Comparison of ENCODE assay signal across 12 cellular contexts in genomic region chr1:154629160-154630073, GRCh38. TPM values are rescaled to one million over a fixed set of nuclear protein-coding genes. Genes with fewer than 3 reads are reported as not detected.
A peak's percentile ranks its signal among the peaks of the same experiment; 100 is the strongest.
DNase-seq lines count a peak whose midpoint lies in the region; ATAC-seq, FAIRE-seq and TF ChIP-seq lines count a peak whose summit lies in the region.
"Had no signal": no experiment of that assay in that cellular context is flagged by ENCODE, and none has a peak within 500 bp of the region (broad histone marks: within the 10 kb centered on the region; RNA-seq: fewer than 3 reads in every experiment).

No MANE protein-coding gene starts in this region.

- in situ Hi-C loops in IMR-90 (cut with MboI; ENCODE audit: low sequenced_read_pairs): no loop called here

- H2AFZ ChIP-seq in IMR-90 (replicated peaks; ENCODE audit: low read length, poor library complexity) (no peak overlapping the region), keratinocyte (ENCODE audit: control insufficient read depth, low read length) (peak overlapping the region; percentile 28)

- WGBS in IMR-90 (ENCODE audit: extremely low coverage in 2 of 2, insufficient read length in 1 of 2), 2 experiments: 94% methylated on average over 1 of the region's 2 CpGs; no CpG with 5 or more reads in 1 of the 2 experiments
- 41 to 86% (median 46%) methylated on average over 1 to 2 of the region's 2 CpGs for WGBS in heart left ventricle, 4 donors

- peaks cover 7% of the 10 kb centered on the region for H3K9me3 ChIP-seq in CD4-positive, alpha-beta T cell (ENCODE audit: control insufficient read depth, low read length)
- H3K9me3 ChIP-seq in IMR-90 (ENCODE audit: control insufficient read depth, insufficient read depth, low read length) (no peaks in the 10 kb centered on the region), keratinocyte (ENCODE audit: control insufficient read depth, low read depth, low read length) (no peaks in the 10 kb centered on the region), heart left ventricle (peaks cover 0 to 14% (median 3%) of the 10 kb centered on the region in 12 donors)
- H3K9me3 ChIP-seq: esophagus squamous epithelium had no signal

- H2AK9ac ChIP-seq in IMR-90 (replicated peaks; ENCODE audit: low read depth, low read length, poor library complexity): no peak overlapping the region

- peaks cover 13% of the 10 kb centered on the region for H3K27me3 Mint-ChIP-seq in CD4-positive, alpha-beta T cell
- peaks cover 6% of the 10 kb centered on the region for H3K27me3 Mint-ChIP-seq in activated T-helper 17 cell treated with anti-CD3 and anti-CD28 coated beads, Interleukin-2, amount 50 U/mL, for 72 hours

- no peak overlapping the region for H3K14ac ChIP-seq in IMR-90 (replicated peaks; ENCODE audit: low read depth, low read length)

- H3K9me1 ChIP-seq in IMR-90 (ENCODE audit: insufficient read depth, low read length) (no peaks in the 10 kb centered on the region), keratinocyte (ENCODE audit: control insufficient read depth, extremely low read depth, insufficient read depth, low read length) (no peaks in the 10 kb centered on the region)

- H3K79me2 ChIP-seq in keratinocyte (ENCODE audit: control insufficient read depth, insufficient read depth, low read length): peaks cover 32% of the 10 kb centered on the region

- no peak overlapping the region for H2AK5ac ChIP-seq in IMR-90 (ENCODE audit: low read depth, low read length)

- H2BK20ac ChIP-seq in IMR-90 (ENCODE audit: low read depth, low read length): no peak overlapping the region

- H3K27me3 ChIP-seq in CD4-positive, alpha-beta T cell (ENCODE audit: control insufficient read depth, insufficient read depth, low read length): no peaks in the 10 kb centered on the region
- H3K27me3 ChIP-seq in IMR-90 (ENCODE audit: control insufficient read depth, insufficient read depth, low read length) (peaks cover 8% of the 10 kb centered on the region; the same call in 1 of the 2 replicates), keratinocyte (ENCODE audit: control insufficient read depth, extremely low read depth, insufficient read depth, low read length) (no peaks in the 10 kb centered on the region), heart left ventricle (peaks cover 0 to 3% (median 0%) of the 10 kb centered on the region in 9 donors)
- H3K27me3 ChIP-seq: BLaER1 had no signal

- TF ChIP-seq POLR2A in IMR-90 (IDR thresholded peaks at IDR 0.05; ENCODE audit: low read depth, low read length): no peak
- TF ChIP-seq POLR2A in heart left ventricle (IDR thresholded peaks at IDR 0.05): no peak

- no peak overlapping the region for H3K23ac ChIP-seq in IMR-90 (ENCODE audit: low read depth, low read length)

- intact Hi-C loops in CD4-positive, alpha-beta T cell (cut with DNase I, micrococcal nuclease): loop anchor here in 1 of 2 experiments (5.0 kb wide), 1 partner anchor 72 kb away; the partner anchor contains the start of gene UBE2Q1
- intact Hi-C loops in IMR-90 (cut with micrococcal nuclease): no loop called here
- intact Hi-C loops in heart left ventricle (cut with DNase I): no loop called here

- H3K9me3 Mint-ChIP-seq in CD4-positive, alpha-beta T cell: peaks cover 4% of the 10 kb centered on the region
- peaks cover 10% of the 10 kb centered on the region for H3K9me3 Mint-ChIP-seq in activated T-helper 17 cell treated with anti-CD3 and anti-CD28 coated beads, Interleukin-2, amount 50 U/mL, for 72 hours

- peaks cover 41% of the 10 kb centered on the region for H3K36me3 Mint-ChIP-seq in CD4-positive, alpha-beta T cell (ENCODE audit: low read depth)
- peaks cover 37% of the 10 kb centered on the region for H3K36me3 Mint-ChIP-seq in activated T-helper 17 cell treated with anti-CD3 and anti-CD28 coated beads, Interleukin-2, amount 50 U/mL, for 72 hours (ENCODE audit: low read depth)

- POLR2A ChIA-PET in CD4-positive, alpha-beta T cell (lab: Charles Lee): interaction anchor here (0.9 to 4.4 kb wide), 3 partner anchors 20 to 312 kb away, joined by 3 to 53 read pairs (median 3); partner anchors contain the start of gene ADAR
- POLR2A ChIA-PET in IMR-90 (lab: Charles Lee; ENCODE audit: unreplicated experiment): no interaction called here

- H3K4me1 Mint-ChIP-seq in CD4-positive, alpha-beta T cell (ENCODE audit: low read depth): peaks cover 29% of the 10 kb centered on the region
- H3K4me1 Mint-ChIP-seq in activated T-helper 17 cell treated with anti-CD3 and anti-CD28 coated beads, Interleukin-2, amount 50 U/mL, for 72 hours: peaks cover 18% of the 10 kb centered on the region

- H3K9ac ChIP-seq in IMR-90 (ENCODE audit: low read depth, low read length): no peak overlapping the region
- H3K9ac ChIP-seq in keratinocyte (ENCODE audit: control insufficient read depth, extremely low read depth, insufficient read depth, low read length): no peak overlapping the region
- H3K9ac ChIP-seq: BLaER1 had no signal

- H3K79me1 ChIP-seq in IMR-90 (ENCODE audit: low read depth in 1 of 2, low read length in 2 of 2): peaks cover 5 to 26% of the 10 kb centered on the region in 2 experiments; a peak in 3 of 4 replicates

- H3K27ac ChIP-seq in CD4-positive, alpha-beta T cell (ENCODE audit: low read depth, low read length): no peak overlapping the region
- H3K27ac ChIP-seq in IMR-90 (ENCODE audit: insufficient read depth, low read length) (no peak overlapping the region), keratinocyte (ENCODE audit: control insufficient read depth, insufficient read depth, low read length) (no peak overlapping the region), heart left ventricle (no peak overlapping the region)
- H3K27ac ChIP-seq: BLaER1 had no signal

- no peak for TF ChIP-seq CTCF in CD4-positive, alpha-beta T cell (IDR thresholded peaks at IDR 0.05)
- no peak for TF ChIP-seq CTCF in IMR-90 (conservative IDR thresholded peaks at IDR 0.05; ENCODE audit: low read depth, low read length)
- no peak for TF ChIP-seq CTCF in keratinocyte (optimal IDR thresholded peaks at IDR 0.05 in 1 of 3, IDR thresholded peaks at IDR 0.05 in 1 of 3, conservative IDR thresholded peaks at IDR 0.05 in 1 of 3; ENCODE audit: extremely low read depth in 1 of 3, insufficient read depth in 2 of 3, low read length in 3 of 3)
- TF ChIP-seq CTCF in heart left ventricle (IDR thresholded peaks at IDR 0.05): no peak

- no peak overlapping the region for H2BK5ac ChIP-seq in IMR-90 (ENCODE audit: low read depth, low read length, poor library complexity, severe bottlenecking)

- TF ChIP-seq RAD21 in IMR-90 (IDR thresholded peaks at IDR 0.05; ENCODE audit: low read length): no peak

- H4K20me1 ChIP-seq in IMR-90 (ENCODE audit: insufficient read depth, low read length) (peaks cover 19% of the 10 kb centered on the region), keratinocyte (ENCODE audit: control insufficient read depth, extremely low read depth, insufficient read depth, low read length) (no peaks in the 10 kb centered on the region)

- peak overlapping the region; percentile 95 for H3K4me3 Mint-ChIP-seq in CD4-positive, alpha-beta T cell
- peak overlapping the region; percentile 90 for H3K4me3 Mint-ChIP-seq in activated T-helper 17 cell treated with anti-CD3 and anti-CD28 coated beads, Interleukin-2, amount 50 U/mL, for 72 hours

- dilution Hi-C loops in IMR-90 (cut with HindIII; ENCODE audit: low sequenced_read_pairs, unreplicated experiment): no loop called here
- dilution Hi-C loops in keratinocyte (cut with MboI; ENCODE audit: extremely low pct_ligation_motif_present, low sequenced_read_pairs): no loop called here

- H3K4me2 ChIP-seq in IMR-90 (ENCODE audit: low read depth, low read length) (0 out of 2 replicates have a peak overlapping the region, but pooled peaks have one; percentile 12), keratinocyte (ENCODE audit: control insufficient read depth, extremely low read depth, insufficient read depth, low read depth, low read length) (no peak overlapping the region)

- CTCF ChIA-PET in CD4-positive, alpha-beta T cell (lab: Charles Lee): interaction anchor here (2.2 kb wide), 1 partner anchor 20 kb away, joined by 7 read pairs; no protein-coding TSS in a partner anchor
- CTCF ChIA-PET in IMR-90 (lab: Yijun Ruan, JAX): no interaction called here

- H3K4ac ChIP-seq in IMR-90 (ENCODE audit: low read depth, low read length): no peak overlapping the region

- DNase-seq in CD4-positive, alpha-beta T cell: no peak
- DNase-seq in IMR-90: peak; percentile 65
- DNase-seq in keratinocyte (ENCODE audit: low read depth, low spot score): no peak
- no peak for DNase-seq in heart left ventricle
- no peak for DNase-seq in NCI-H128 (lab: John Stamatoyannopoulos, UW; ENCODE audit: unreplicated experiment)
- DNase-seq: activated CD8-positive, alpha-beta memory T cell treated with anti-CD3 and anti-CD28 coated beads, Interleukin-2, amount 50 U/mL, for 4 hours; esophagus squamous epithelium; NCI-H146 had no signal

- H3K36me3 ChIP-seq in IMR-90 (ENCODE audit: control insufficient read depth, insufficient read depth, low read length): no peaks in the 10 kb centered on the region
- H3K36me3 ChIP-seq in keratinocyte (ENCODE audit: control insufficient read depth in 2 of 2, extremely low read depth in 1 of 2, insufficient read depth in 2 of 2, low read length in 2 of 2): no peaks in the 10 kb centered on the region
- H3K36me3 ChIP-seq in heart left ventricle: peaks cover 0 to 6% (median 0%) of the 10 kb centered on the region in 9 donors

- H3K4me3 ChIP-seq in IMR-90 (ENCODE audit: insufficient read depth, low read depth, low read length) (no peak overlapping the region), keratinocyte (ENCODE audit: control insufficient read depth in 2 of 3, extremely low read depth in 1 of 3, insufficient read depth in 2 of 3, low read depth in 1 of 3, low read length in 3 of 3) (no peak overlapping the region), heart left ventricle (no peak overlapping the region)
- H3K4me3 ChIP-seq: BLaER1, esophagus squamous epithelium had no signal

- no peak overlapping the region for H2BK120ac ChIP-seq in IMR-90 (ENCODE audit: low read depth, low read length)

- H3K4me1 ChIP-seq in IMR-90 (ENCODE audit: control insufficient read depth, insufficient read depth, low read length) (peaks cover 4% of the 10 kb centered on the region; the same call in 1 of the 2 replicates), keratinocyte (ENCODE audit: control insufficient read depth, extremely low read depth, insufficient read depth, low read length) (peaks cover 12% of the 10 kb centered on the region), heart left ventricle (peaks cover 0 to 29% (median 16%) of the 10 kb centered on the region in 12 donors)

- H4K8ac ChIP-seq in IMR-90 (ENCODE audit: low read depth in 2 of 2, low read length in 2 of 2): peak overlapping the region in 1 of 2 experiments; percentile 19; a peak in 1 of 4 replicates

- no peak overlapping the region for H4K5ac ChIP-seq in IMR-90 (ENCODE audit: low read depth, low read length)

- FAIRE-seq in keratinocyte (lab: Jason Lieb, UNC): no peak

- H3K18ac ChIP-seq in IMR-90 (ENCODE audit: low read depth, low read length): no peak overlapping the region

- no peak for ATAC-seq in CD4-positive, alpha-beta T cell (ENCODE audit: poor library complexity)
- ATAC-seq in IMR-90 (ENCODE audit: low read depth) (no peak), heart left ventricle (no peak), GM19023 (IDR thresholded peaks at IDR 0.05; ENCODE audit: unreplicated experiment) (no peak), GM18909 (IDR thresholded peaks at IDR 0.05; ENCODE audit: poor library complexity, unreplicated experiment) (no peak)
- no peak for ATAC-seq in activated T-helper 17 cell treated with anti-CD3 and anti-CD28 coated beads, Interleukin-2, amount 50 U/mL, for 72 hours (replicated peaks)

- no TSS peak for BruUV-seq in IMR-90 (replicated peaks; lab: Mats Ljungman, UMichigan)

- no peak overlapping the region for H2BK15ac ChIP-seq in IMR-90 (ENCODE audit: low read depth, low read length)

- H4K91ac ChIP-seq in IMR-90 (ENCODE audit: insufficient read depth, low read depth, low read length): no peak overlapping the region

- H3K27ac Mint-ChIP-seq in CD4-positive, alpha-beta T cell: peak overlapping the region; percentile 99
- H3K27ac Mint-ChIP-seq in activated T-helper 17 cell treated with anti-CD3 and anti-CD28 coated beads, Interleukin-2, amount 50 U/mL, for 72 hours: peak overlapping the region; percentile 92

- no peak overlapping the region for H3K56ac ChIP-seq in IMR-90 (ENCODE audit: extremely low read depth, insufficient read depth, low read length)

RNA-seq across cellular contexts. Expression of gene ADAR, which starts 21.4 kb away (rescaled TPM):
- 100 to 1,000 TPM; 206 to 210 TPM for total RNA-seq in CD4-positive, alpha-beta T cell
- 101 and 131 TPM in 2 replicates for total RNA-seq in IMR-90 (2012; rRNA removed)
- 70.9 and 72.2 TPM in 2 replicates for polyA plus RNA-seq in IMR-90 (2012; rRNA removed)
- polyA plus RNA-seq in IMR-90 (2012; cell fraction: cytosol; rRNA removed): 28.3 and 36.9 TPM in 2 replicates
- 83.2 and 150 TPM in 2 replicates for polyA plus RNA-seq in IMR-90 (2012; cell fraction: nucleus; rRNA removed; ENCODE audit: low replicate concordance)
- total RNA-seq in activated T-helper 17 cell treated with anti-CD3 and anti-CD28 coated beads, Interleukin-2, amount 50 U/mL, for 72 hours: 100 to 1,000 TPM; 185 to 213 TPM
- 137 to 174 TPM (median 148 TPM) in 3 replicates for polyA plus RNA-seq in keratinocyte
- 21.6 TPM for polyA plus RNA-seq in keratinocyte (2011; ENCODE audit: low read depth)
- polyA plus RNA-seq in keratinocyte (2011; cell fraction: cytosol; rRNA removed): 95.4 and 154 TPM in 2 replicates
- 198 and 206 TPM in 2 replicates for polyA plus RNA-seq in keratinocyte (2011; cell fraction: nucleus; rRNA removed)
- 30.3 and 99.9 TPM in 2 replicates for polyA plus RNA-seq in keratinocyte (2012; ENCODE audit: low replicate concordance)
- polyA minus RNA-seq in keratinocyte: 204 to 283 TPM (median 274 TPM) in 3 replicates
- 106 TPM for polyA minus RNA-seq in keratinocyte (2011; cell fraction: cytosol; rRNA and poly(A)+ RNA removed)
- 160 and 234 TPM in 2 replicates for polyA minus RNA-seq in keratinocyte (2011; cell fraction: nucleus; rRNA and poly(A)+ RNA removed)
- 100 to 1,000 TPM in 1 of 9 donors, 10 to 100 TPM in 8; 52.1 to 117 (median 63.1) TPM for total RNA-seq in heart left ventricle
- polyA plus RNA-seq in heart left ventricle: 10 to 100 TPM; 16.0 to 29.5 TPM
